8 cellular contexts compared by ENCODE assay signal in the genomic region with DNA sequence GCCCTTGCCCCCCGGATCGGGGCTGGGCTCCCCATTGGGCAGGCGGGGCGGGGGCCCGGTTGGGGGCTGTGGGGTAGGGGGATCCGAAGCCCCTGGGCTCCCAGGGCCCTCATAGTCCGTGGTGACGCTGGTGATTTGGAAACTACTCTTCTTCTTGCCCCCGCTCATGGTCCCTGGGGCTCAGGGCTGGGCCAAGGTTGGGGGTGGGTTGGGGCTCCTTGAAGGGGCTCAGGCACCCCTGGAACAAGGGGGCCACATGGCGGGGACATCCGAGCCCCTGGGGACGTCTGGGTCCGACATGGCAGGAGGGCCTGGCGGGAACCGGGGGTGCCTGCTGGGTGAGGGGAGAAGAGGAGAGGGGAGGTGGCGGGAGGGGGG. TPM values are rescaled to one million over a fixed set of nuclear protein-coding genes. Genes with fewer than 3 reads are reported as not detected.
DNase-seq lines count a peak whose midpoint lies in the region; ATAC-seq and TF ChIP-seq lines count a peak whose summit lies in the region.

No MANE protein-coding gene starts in this region.

- peak overlapping the region; percentile 90 for H3K27ac ChIP-seq in DND-41 (ENCODE audit: low read length)
- H3K27ac ChIP-seq in RWPE2 (ENCODE audit: poor library complexity, severe bottlenecking): peak overlapping the region; percentile 64
- H3K27ac ChIP-seq in fibroblast of lung (ENCODE audit: insufficient read depth, low read length): peak overlapping the region; percentile 76
- peak overlapping the region; percentile 23 for H3K27ac ChIP-seq in psoas muscle

- H3K4me2 ChIP-seq in DND-41 (ENCODE audit: insufficient read depth, low read length) (peak overlapping the region; percentile 84), fibroblast of lung (ENCODE audit: extremely low read depth, insufficient read depth, low read length) (peak overlapping the region; percentile 90)

- DNase-seq in DND-41 (no peak), RWPE2 (ENCODE audit: low spot score) (no peak), fibroblast of lung (ENCODE audit: low read depth in 2 of 2) (no peak), psoas muscle (peak in 1 of 2 donors; percentile 61)

- no peak for ATAC-seq in DND-41 (ENCODE audit: insufficient read depth, low read depth)
- ATAC-seq in RWPE2 (ENCODE audit: low read depth): no peak
- ATAC-seq in psoas muscle: no peak
- ATAC-seq in GM21423 (IDR thresholded peaks at IDR 0.05; ENCODE audit: unreplicated experiment): no peak
- ATAC-seq in GM21723 (IDR thresholded peaks at IDR 0.05; ENCODE audit: unreplicated experiment): no peak
- no peak for ATAC-seq in HG03095 (IDR thresholded peaks at IDR 0.05; ENCODE audit: unreplicated experiment)
- no peak for ATAC-seq in HG02588 (IDR thresholded peaks at IDR 0.05; ENCODE audit: unreplicated experiment)

- intact Hi-C loops in psoas muscle (cut with DNase I): loop anchor here (5.0 to 10.0 kb wide), 3 partner anchors 64 to 247 kb away; partner anchors contain the start of gene EPO (in 1 of the 2)

- H2AFZ ChIP-seq in DND-41 (ENCODE audit: low read depth, low read length) (no peak overlapping the region), fibroblast of lung (ENCODE audit: low read length) (no peak overlapping the region)

- peaks cover 40% of the 10 kb centered on the region for H3K4me1 ChIP-seq in DND-41 (ENCODE audit: insufficient read depth, low read length)
- no peaks in the 10 kb centered on the region for H3K4me1 ChIP-seq in RWPE2 (ENCODE audit: insufficient read depth, poor library complexity, severe bottlenecking)
- H3K4me1 ChIP-seq in fibroblast of lung (ENCODE audit: control insufficient read depth, extremely low read depth, insufficient read depth, low read length): peaks cover 12% of the 10 kb centered on the region
- peaks cover 20% of the 10 kb centered on the region for H3K4me1 ChIP-seq in psoas muscle

- peak overlapping the region; percentile 88 to 89; a peak in 3 of 4 replicates for H3K4me3 ChIP-seq in DND-41 (ENCODE audit: low read depth in 1 of 2, low read length in 2 of 2)
- H3K4me3 ChIP-seq in RWPE2 (ENCODE audit: severe bottlenecking): peak overlapping the region; percentile 84
- peak overlapping the region; percentile 93 to 95 (median 93) for H3K4me3 ChIP-seq in fibroblast of lung (replicated peaks in 1 of 4; ENCODE audit: control extremely low read depth in 1 of 4, insufficient read depth in 1 of 4, low read depth in 3 of 4, low read length in 4 of 4)
- H3K4me3 ChIP-seq in psoas muscle: peak overlapping the region; percentile 98

- H3K27me3 ChIP-seq in DND-41 (ENCODE audit: insufficient read depth, low read length, poor library complexity): no peaks in the 10 kb centered on the region
- no peaks in the 10 kb centered on the region for H3K27me3 ChIP-seq in RWPE2 (ENCODE audit: insufficient read depth, poor library complexity, severe bottlenecking)
- no peaks in the 10 kb centered on the region for H3K27me3 ChIP-seq in fibroblast of lung (ENCODE audit: control insufficient read depth, insufficient read depth, low read length)
- H3K27me3 ChIP-seq in psoas muscle (ENCODE audit: insufficient read depth in 3 of 3, low read length in 2 of 3): no peaks in the 10 kb centered on the region

- TF ChIP-seq CTCF in DND-41 (IDR thresholded peaks at IDR 0.05; ENCODE audit: borderline replicate concordance, extremely low read depth, low read length, poor library complexity, severe bottlenecking) (no peak), RWPE2 (IDR thresholded peaks at IDR 0.05; ENCODE audit: poor library complexity, severe bottlenecking) (peak; percentile 1), fibroblast of lung (conservative IDR thresholded peaks at IDR 0.05 in 1 of 2, IDR thresholded peaks at IDR 0.05 in 1 of 2; ENCODE audit: low read depth in 1 of 2, low read length in 2 of 2) (no peak), psoas muscle (IDR thresholded peaks at IDR 0.05) (no peak)

- peak overlapping the region; percentile 93 for H3K9ac ChIP-seq in DND-41 (ENCODE audit: low read depth, low read length)
- H3K9ac ChIP-seq in fibroblast of lung (ENCODE audit: insufficient read depth, low read length): peak overlapping the region; percentile 82

- H3K36me3 ChIP-seq in DND-41 (ENCODE audit: insufficient read depth, low read length) (peaks cover 44% of the 10 kb centered on the region), RWPE2 (ENCODE audit: low read depth) (peaks cover 16% of the 10 kb centered on the region), fibroblast of lung (ENCODE audit: control insufficient read depth, insufficient read depth, low read length) (peaks cover 2% of the 10 kb centered on the region), psoas muscle (ENCODE audit: insufficient read depth in 1 of 2, low read depth in 1 of 2) (peaks cover 0 to 20% of the 10 kb centered on the region in 2 donors)

- WGBS in psoas muscle, 3 donors: 11 to 18% (median 13%) methylated on average over 13 to 16 of the region's 16 CpGs

- H3K79me2 ChIP-seq in DND-41 (ENCODE audit: insufficient read depth, low read length) (peaks cover 45% of the 10 kb centered on the region), fibroblast of lung (ENCODE audit: control insufficient read depth, insufficient read depth, low read length) (peaks cover 42% of the 10 kb centered on the region)

- H4K20me1 ChIP-seq in DND-41 (ENCODE audit: insufficient read depth, low read length) (peaks cover 30% of the 10 kb centered on the region), fibroblast of lung (ENCODE audit: control insufficient read depth, extremely low read depth, insufficient read depth, low read length) (no peaks in the 10 kb centered on the region)

- H3K9me3 ChIP-seq in DND-41 (ENCODE audit: insufficient read depth, low read length, severe bottlenecking) (no peaks in the 10 kb centered on the region), RWPE2 (ENCODE audit: severe bottlenecking) (no peaks in the 10 kb centered on the region), fibroblast of lung (ENCODE audit: control insufficient read depth, insufficient read depth, low read depth, low read length) (no peaks in the 10 kb centered on the region), psoas muscle (no peaks in the 10 kb centered on the region)

RNA-seq across cellular contexts. Expression of gene TSC22D4, which starts 1.2 kb away (rescaled TPM):
- 15.2 and 21.1 TPM in 2 replicates for total RNA-seq in fibroblast of lung
- 13.2 and 15.3 TPM in 2 replicates for polyA plus RNA-seq in fibroblast of lung
- polyA plus RNA-seq in fibroblast of lung (2012): 25.5 and 29.3 TPM in 2 replicates
- polyA minus RNA-seq in fibroblast of lung (ENCODE audit: low replicate concordance): 24.8 and 29.4 TPM in 2 replicates
- total RNA-seq in psoas muscle: 10 to 100 TPM; 15.7 to 23.6 (median 17.6) TPM
- 10 to 100 TPM; 16.4 to 24.8 (median 16.7) TPM for polyA plus RNA-seq in psoas muscle

RNA-seq across cellular contexts. Expression of gene NYAP1, which starts 5.9 kb away (rescaled TPM):
- 0.26 and 0.33 TPM in 2 replicates for total RNA-seq in fibroblast of lung
- polyA plus RNA-seq in fibroblast of lung: 0.09 and 0.18 TPM in 2 replicates
- polyA plus RNA-seq in fibroblast of lung (2012): 0.21 and 0.37 TPM in 2 replicates
- polyA minus RNA-seq in fibroblast of lung (ENCODE audit: low replicate concordance): 0.11 TPM in 1 of 2 replicates, not detected in the other
- under 1 TPM; 0.08 to 0.32 (median 0.12) TPM for total RNA-seq in psoas muscle
- polyA plus RNA-seq in psoas muscle: under 1 TPM; 0.12 to 0.23 (median 0.21) TPM

RNA-seq across cellular contexts. Expression of gene SPACDR, which starts 13.8 kb away (rescaled TPM):
- total RNA-seq in fibroblast of lung (under 0.01 and 0.50 TPM in 2 replicates), psoas muscle (not detected)
- polyA plus RNA-seq in fibroblast of lung (0.25 and 0.60 TPM in 2 replicates), psoas muscle (under 1 TPM in 2 of 3 donors, not detected in 1; 0.17 to 0.25 TPM)
- polyA plus RNA-seq in fibroblast of lung (2012): 0.79 and 0.85 TPM in 2 replicates
- polyA minus RNA-seq in fibroblast of lung (ENCODE audit: low replicate concordance): not detected in 2 replicates

RNA-seq across cellular contexts. Expression of gene PPP1R35, which starts 41.6 kb away (rescaled TPM):
- 18.2 and 18.3 TPM in 2 replicates for total RNA-seq in fibroblast of lung
- 7.0 and 9.8 TPM in 2 replicates for polyA plus RNA-seq in fibroblast of lung
- 14.1 and 25.5 TPM in 2 replicates for polyA plus RNA-seq in fibroblast of lung (2012)
- polyA minus RNA-seq in fibroblast of lung (ENCODE audit: low replicate concordance): 1.8 and 6.2 TPM in 2 replicates
- total RNA-seq in psoas muscle: 10 to 100 TPM in 3 of 4 donors, 1 to 10 TPM in 1; 8.0 to 17.9 (median 13.0) TPM
- polyA plus RNA-seq in psoas muscle: 10 to 100 TPM in 2 of 3 donors, 1 to 10 TPM in 1; 9.8 to 22.4 (median 12.8) TPM

RNA-seq across cellular contexts. Expression of gene MEPCE, which starts 48.2 kb away (rescaled TPM):
- total RNA-seq in fibroblast of lung (24.4 and 26.6 TPM in 2 replicates), psoas muscle (10 to 100 TPM; 27.2 to 41.5 (median 36.9) TPM)
- polyA plus RNA-seq in fibroblast of lung (11.4 and 17.6 TPM in 2 replicates), psoas muscle (10 to 100 TPM; 28.7 to 40.5 (median 29.5) TPM)
- polyA plus RNA-seq in fibroblast of lung (2012): 22.1 and 32.1 TPM in 2 replicates
- 36.7 and 53.3 TPM in 2 replicates for polyA minus RNA-seq in fibroblast of lung (ENCODE audit: low replicate concordance)

Comparison
In these comparisons a context has a peak if more than half of its experiments do, and no peak if none do; other contexts are left out.
1. H3K27ac ChIP-seq: peak in every context shown above with its lines; median percentile 90 in DND-41; 76 in fibroblast of lung; 64 in RWPE2; 23 in psoas muscle.